Comparison of ENCODE assay signal across 8 cellular contexts in the genomic region with DNA sequence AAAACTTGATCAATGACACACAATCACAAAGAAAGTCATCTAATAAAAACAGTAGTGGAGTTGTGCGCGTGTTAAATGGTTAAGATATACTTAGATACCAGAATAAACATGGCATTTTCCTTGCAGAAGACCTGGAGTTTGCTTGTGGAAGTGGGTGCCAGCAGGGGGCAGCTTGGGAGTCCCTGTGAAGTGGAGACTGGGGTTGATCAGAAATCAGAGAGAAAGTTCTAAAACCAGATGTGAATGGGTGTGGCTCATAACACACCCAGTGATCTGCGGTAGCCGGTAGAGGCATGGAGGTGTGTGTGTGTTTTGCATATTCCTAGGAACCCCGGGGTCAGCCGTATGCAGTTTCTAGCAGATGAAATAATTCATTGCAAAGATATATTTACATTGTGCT.
DNase-seq lines count a peak whose midpoint lies in the region; ATAC-seq and TF ChIP-seq lines count a peak whose summit lies in the region.

No MANE protein-coding gene starts in this region.

- H3K4me3 ChIP-seq in AG09309 (ENCODE audit: control insufficient read depth, low read depth, low read length) (no peak overlapping the region), fibroblast of mammary gland (ENCODE audit: control insufficient read depth, low read depth, low read length) (no peak overlapping the region)

- no peak for ATAC-seq in HG02973 (IDR thresholded peaks at IDR 0.05; ENCODE audit: unreplicated experiment)

- TF ChIP-seq CTCF in AG09309 (IDR thresholded peaks at IDR 0.05; ENCODE audit: control insufficient read depth, insufficient read depth, low read depth, low read length, missing control alignments) (peak; percentile 68), LNCAP (IDR thresholded peaks at IDR 0.05) (peak; percentile 19; the same call in 1 of the 2 replicates), fibroblast of mammary gland (conservative IDR thresholded peaks at IDR 0.05; ENCODE audit: control insufficient read depth, insufficient read depth, low read depth, low read length) (peak; percentile 71)

- peak; percentile 32 for DNase-seq in AG09309 (ENCODE audit: low read depth)
- DNase-seq in activated CD8-positive, alpha-beta memory T cell treated with anti-CD3 and anti-CD28 coated beads, Interleukin-2, amount 50 U/mL, for 24 hours (ENCODE audit: extremely low read depth) = peak; percentile 14
- DNase-seq in fibroblast of mammary gland (ENCODE audit: low read depth) = peak; percentile 75
- DNase-seq in stimulated activated CD4-positive, alpha-beta T cell treated with anti-CD3 and anti-CD28 coated beads, Interleukin-12 subunit alpha, Interleukin-12 subunit beta, amount 100 ng/mL, for 24 hours (ENCODE audit: low read depth in 2 of 2) = peak; percentile 18 to 34
- no peak for DNase-seq in HuH-7.5 (ENCODE audit: low spot score)
- no peak for DNase-seq in RKO (ENCODE audit: low spot score)

Comparison
In these comparisons a context has a peak if more than half of its experiments do, and no peak if none do; other contexts are left out.
1. DNase-seq: peak in AG09309 (single experiment), activated CD8-positive, alpha-beta memory T cell treated with anti-CD3 and anti-CD28 coated beads, Interleukin-2, amount 50 U/mL, for 24 hours (single experiment), fibroblast of mammary gland (single experiment) and stimulated activated CD4-positive, alpha-beta T cell treated with anti-CD3 and anti-CD28 coated beads, Interleukin-12 subunit alpha, Interleukin-12 subunit beta, amount 100 ng/mL, for 24 hours (2 of 2); none in HuH-7.5 (single experiment) and RKO (single experiment).
2. CTCF ChIP-seq: peak in every context shown above with its lines; median percentile 71 in fibroblast of mammary gland; 68 in AG09309; 19 in LNCAP.